In genomic region chr14:75979071-75979571, GRCh38 we compare ENCODE assay signal across 8 cellular contexts. TPM values are rescaled to one million over a fixed set of nuclear protein-coding genes. Genes with fewer than 3 reads are reported as not detected.
DNase-seq lines count a peak whose midpoint lies in the region; ATAC-seq and TF ChIP-seq lines count a peak whose summit lies in the region.

No MANE protein-coding gene starts in this region.

- no peaks in the 10 kb centered on the region for H3K36me3 ChIP-seq in left ventricle myocardium inferior

- H3K27me3 Mint-ChIP-seq in activated T-cell treated with anti-CD3 and anti-CD28 coated beads, Interleukin-2, amount 50 U/mL, for 4 hours (ENCODE audit: low read depth), result no peaks in the 10 kb centered on the region

- H3K4me3 Mint-ChIP-seq in activated T-cell treated with anti-CD3 and anti-CD28 coated beads, Interleukin-2, amount 50 U/mL, for 4 hours, result no peak overlapping the region

- H3K4me3 ChIP-seq in left ventricle myocardium inferior, result peak overlapping the region; percentile 87

- no peaks in the 10 kb centered on the region for H3K9me3 Mint-ChIP-seq in activated T-cell treated with anti-CD3 and anti-CD28 coated beads, Interleukin-2, amount 50 U/mL, for 4 hours

- intact Hi-C loops in left ventricle myocardium inferior (cut with micrococcal nuclease), result no loop called here

- H3K27me3 ChIP-seq in left ventricle myocardium inferior (ENCODE audit: low read depth), result no peaks in the 10 kb centered on the region

- H3K36me3 Mint-ChIP-seq in activated T-cell treated with anti-CD3 and anti-CD28 coated beads, Interleukin-2, amount 50 U/mL, for 4 hours (ENCODE audit: insufficient read depth), result no peaks in the 10 kb centered on the region

- peak; percentile 63 for TF ChIP-seq CTCF in left ventricle myocardium inferior (IDR thresholded peaks at IDR 0.05; ENCODE audit: borderline replicate concordance)

- no peaks in the 10 kb centered on the region for H3K9me3 ChIP-seq in left ventricle myocardium inferior (replicated peaks)

- peaks cover 52% of the 10 kb centered on the region for H3K4me1 ChIP-seq in left ventricle myocardium inferior

- DNase-seq in C1 segment of cervical spinal cord (lab: John Stamatoyannopoulos, UW) (peak in 8 of 14 donors; percentile 27 to 65 (median 45)), HEK293T (ENCODE audit: extremely low spot score) (peak; percentile 60), left ventricle myocardium inferior (no peak)
- DNase-seq in activated T-cell treated with anti-CD3 and anti-CD28 coated beads, Interleukin-2, amount 50 U/mL, for 4 hours, result peak; percentile 13
- DNase-seq in stimulated activated CD8-positive, alpha-beta memory T cell treated with anti-CD3 and anti-CD28 coated beads, Interleukin-4, amount 100 ng/mL, for 48 hours, result peak; percentile 46

- H3K27ac ChIP-seq in left ventricle myocardium inferior (replicated peaks), result peak overlapping the region; percentile 95

- CTCF ChIA-PET in HEK293T (lab: Yijun Ruan, JAX), result interaction anchor here (0.6 to 2.3 kb wide), 7 partner anchors 11 to 403 kb away, joined by 3 to 19 read pairs (median 5); no protein-coding TSS in a partner anchor

- ATAC-seq in activated T-cell treated with anti-CD3 and anti-CD28 coated beads, Interleukin-2, amount 50 U/mL, for 4 hours, result no peak
- ATAC-seq in HG02970 (IDR thresholded peaks at IDR 0.05; ENCODE audit: low FRiP score, unreplicated experiment) (no peak), HG02759 (IDR thresholded peaks at IDR 0.05; ENCODE audit: unreplicated experiment) (no peak), GM18517 (IDR thresholded peaks at IDR 0.05; ENCODE audit: unreplicated experiment) (no peak)

- POLR2A ChIA-PET in HEK293T (lab: Yijun Ruan, JAX), result no interaction called here

- peaks cover 30% of the 10 kb centered on the region for H3K4me1 Mint-ChIP-seq in activated T-cell treated with anti-CD3 and anti-CD28 coated beads, Interleukin-2, amount 50 U/mL, for 4 hours (ENCODE audit: low read depth)

TF ChIP-seq in HEK293T, 16 proteins besides CTCF, POLR2A, EP300 and RAD21:
- TF ChIP-seq ARNT (IDR thresholded peaks at IDR 0.05), result no peak
- no peak for TF ChIP-seq BHLHE40 (IDR thresholded peaks at IDR 0.05; ENCODE audit: borderline replicate concordance)
- TF ChIP-seq HDGF (IDR thresholded peaks at IDR 0.05; ENCODE audit: borderline replicate concordance), result no peak
- no peak for TF ChIP-seq ZNF384 (IDR thresholded peaks at IDR 0.05)
- no peak for TF ChIP-seq FOXM1 (IDR thresholded peaks at IDR 0.05; ENCODE audit: borderline replicate concordance)
- no peak for TF ChIP-seq SUZ12 (IDR thresholded peaks at IDR 0.05)
- no peak for TF ChIP-seq ELF4 (IDR thresholded peaks at IDR 0.05)
- TF ChIP-seq CTBP1 (IDR thresholded peaks at IDR 0.05; ENCODE audit: borderline replicate concordance), result no peak

RNA-seq across cellular contexts. Expression of gene TGFB3, which starts 2.7 kb away (rescaled TPM):
- total RNA-seq in activated T-cell treated with anti-CD3 and anti-CD28 coated beads, Interleukin-2, amount 50 U/mL, for 4 hours, result 1 to 10 TPM; 3.0 to 4.1 (median 4.1) TPM
- 27.2 TPM for total RNA-seq in left ventricle myocardium inferior

RNA-seq across cellular contexts. Expression of gene IFT43, which starts 6.4 kb away (rescaled TPM):
- 10 to 100 TPM; 11.6 to 13.1 (median 12.3) TPM for total RNA-seq in activated T-cell treated with anti-CD3 and anti-CD28 coated beads, Interleukin-2, amount 50 U/mL, for 4 hours
- 29.8 TPM for total RNA-seq in left ventricle myocardium inferior
